ENCODE assay signal across 1 cellular context in the genomic region with DNA sequence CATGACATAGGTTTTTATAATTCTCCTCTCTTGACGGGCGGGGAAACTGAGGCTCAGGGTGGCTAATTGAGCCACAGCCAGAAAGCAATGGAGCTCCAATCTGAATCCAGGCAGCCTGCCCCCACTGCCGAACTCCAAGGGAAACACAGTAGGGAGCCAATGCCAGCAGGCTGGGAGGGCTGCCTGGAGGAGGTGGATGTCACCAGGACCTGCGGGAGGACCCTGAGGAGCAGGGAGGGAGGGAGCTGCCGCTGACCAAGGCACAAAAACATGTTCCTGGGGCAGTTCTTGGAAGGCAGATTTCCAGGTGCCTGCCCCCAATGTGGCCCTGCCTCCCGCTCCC.
A peak's percentile ranks its signal among the peaks of the same experiment; 100 is the strongest.
TF ChIP-seq lines count a peak whose summit lies in the region.

No MANE protein-coding gene starts in this region.

TF ChIP-seq in WTC11, 78 proteins besides CTCF, POLR2A, EP300 and RAD21:
- TF ChIP-seq GTF2I (CRISPR knock-in tag; conservative IDR thresholded peaks at IDR 0.05) (peak; percentile 78; the same call in 1 of the 2 replicates), ZNF263 (CRISPR knock-in tag; IDR thresholded peaks at IDR 0.05; ENCODE audit: low read depth) (peak; percentile 53; the same call in 1 of the 2 replicates)
